2 cellular contexts compared by ENCODE assay signal in the genomic region with DNA sequence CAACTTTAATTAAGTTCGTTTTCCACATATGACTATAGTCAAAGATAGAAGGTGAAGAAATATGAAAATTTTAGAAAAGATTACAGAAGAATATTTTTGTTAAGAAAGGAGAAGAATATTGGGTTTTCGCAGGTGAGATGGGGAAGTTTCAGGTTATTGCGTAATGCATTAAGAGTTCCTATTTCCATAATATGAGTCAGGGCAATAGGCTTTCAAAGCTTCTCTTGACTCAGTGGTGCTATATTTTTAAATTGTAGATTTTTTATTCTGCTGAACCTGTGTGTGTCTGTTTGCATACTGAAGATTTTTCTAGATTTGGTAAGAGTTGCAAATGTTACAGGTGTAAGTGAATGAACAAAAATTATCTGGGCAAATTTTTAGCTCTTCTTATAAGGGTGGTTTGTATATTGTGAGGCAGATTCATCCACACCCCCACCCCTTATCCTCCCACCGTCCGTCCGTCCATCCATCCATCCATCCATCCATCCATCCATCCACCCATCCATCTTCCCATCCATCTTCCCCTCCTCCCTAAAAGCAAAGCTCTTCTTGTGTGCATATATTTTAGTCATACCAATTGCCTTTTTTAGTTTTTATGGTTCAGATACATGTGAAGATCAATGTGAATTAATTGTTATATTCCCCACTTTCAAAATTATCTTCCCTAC.
TF ChIP-seq lines count a peak whose summit lies in the region.

No MANE protein-coding gene starts in this region.

TF ChIP-seq in Ishikawa, 13 proteins besides CTCF, POLR2A, EP300 and RAD21 (continued from another document):
- TF ChIP-seq, protein P1, sequence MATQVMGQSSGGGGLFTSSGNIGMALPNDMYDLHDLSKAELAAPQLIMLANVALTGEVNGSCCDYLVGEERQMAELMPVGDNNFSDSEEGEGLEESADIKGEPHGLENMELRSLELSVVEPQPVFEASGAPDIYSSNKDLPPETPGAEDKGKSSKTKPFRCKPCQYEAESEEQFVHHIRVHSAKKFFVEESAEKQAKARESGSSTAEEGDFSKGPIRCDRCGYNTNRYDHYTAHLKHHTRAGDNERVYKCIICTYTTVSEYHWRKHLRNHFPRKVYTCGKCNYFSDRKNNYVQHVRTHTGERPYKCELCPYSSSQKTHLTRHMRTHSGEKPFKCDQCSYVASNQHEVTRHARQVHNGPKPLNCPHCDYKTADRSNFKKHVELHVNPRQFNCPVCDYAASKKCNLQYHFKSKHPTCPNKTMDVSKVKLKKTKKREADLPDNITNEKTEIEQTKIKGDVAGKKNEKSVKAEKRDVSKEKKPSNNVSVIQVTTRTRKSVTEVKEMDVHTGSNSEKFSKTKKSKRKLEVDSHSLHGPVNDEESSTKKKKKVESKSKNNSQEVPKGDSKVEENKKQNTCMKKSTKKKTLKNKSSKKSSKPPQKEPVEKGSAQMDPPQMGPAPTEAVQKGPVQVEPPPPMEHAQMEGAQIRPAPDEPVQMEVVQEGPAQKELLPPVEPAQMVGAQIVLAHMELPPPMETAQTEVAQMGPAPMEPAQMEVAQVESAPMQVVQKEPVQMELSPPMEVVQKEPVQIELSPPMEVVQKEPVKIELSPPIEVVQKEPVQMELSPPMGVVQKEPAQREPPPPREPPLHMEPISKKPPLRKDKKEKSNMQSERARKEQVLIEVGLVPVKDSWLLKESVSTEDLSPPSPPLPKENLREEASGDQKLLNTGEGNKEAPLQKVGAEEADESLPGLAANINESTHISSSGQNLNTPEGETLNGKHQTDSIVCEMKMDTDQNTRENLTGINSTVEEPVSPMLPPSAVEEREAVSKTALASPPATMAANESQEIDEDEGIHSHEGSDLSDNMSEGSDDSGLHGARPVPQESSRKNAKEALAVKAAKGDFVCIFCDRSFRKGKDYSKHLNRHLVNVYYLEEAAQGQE (IDR thresholded peaks at IDR 0.05; ENCODE audit: low read depth), result no peak
- TF ChIP-seq, protein P2, sequence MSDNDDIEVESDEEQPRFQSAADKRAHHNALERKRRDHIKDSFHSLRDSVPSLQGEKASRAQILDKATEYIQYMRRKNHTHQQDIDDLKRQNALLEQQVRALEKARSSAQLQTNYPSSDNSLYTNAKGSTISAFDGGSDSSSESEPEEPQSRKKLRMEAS (IDR thresholded peaks at IDR 0.05), result no peak
- TF ChIP-seq ZBTB7A (IDR thresholded peaks at IDR 0.05; ENCODE audit: low read depth) (no peak), FOXM1 (IDR thresholded peaks at IDR 0.05; ENCODE audit: borderline replicate concordance, low read depth) (no peak)
TF ChIP-seq in Ishikawa: peak in this region for 1.

TF ChIP-seq in K562, 482 proteins besides CTCF, POLR2A, EP300 and RAD21 (continued from another document):
- peak; percentile 82 for TF ChIP-seq CEBPB (tag; IDR thresholded peaks at IDR 0.05)
